19 cellular contexts compared by ENCODE assay signal in genomic region chr5:53291528-53291927, GRCh38.
DNase-seq lines count a peak whose midpoint lies in the region; ATAC-seq and TF ChIP-seq lines count a peak whose summit lies in the region.
"Had no signal": no experiment of that assay in that cellular context is flagged by ENCODE, and none has a peak within 500 bp of the region (broad histone marks: within the 10 kb centered on the region; RNA-seq: fewer than 3 reads in every experiment).

No MANE protein-coding gene starts in this region.

- no peaks in the 10 kb centered on the region for H3K27me3 ChIP-seq in IMR-90 (ENCODE audit: control insufficient read depth, insufficient read depth, low read length)
- no peaks in the 10 kb centered on the region for H3K27me3 ChIP-seq in mesenchymal stem cell (ENCODE audit: control insufficient read depth in 1 of 2, insufficient read depth in 1 of 2, low read length in 2 of 2)
- H3K27me3 ChIP-seq: BLaER1 treated with 17β-estradiol and CSF1 and Interleukin-3, amounts not matched to agents 10 nM and 100 nM had no signal

- no peak overlapping the region for H3K4me2 ChIP-seq in IMR-90 (ENCODE audit: low read depth, low read length)
- H3K4me2 ChIP-seq in mesenchymal stem cell (ENCODE audit: low read length, poor library complexity, severe bottlenecking) = no peak overlapping the region

- peaks cover 9% of the 10 kb centered on the region for H3K9me3 Mint-ChIP-seq in activated T-helper 17 cell treated with anti-CD3 and anti-CD28 coated beads, Interleukin-2, amount 50 U/mL, for 72 hours

- POLR2A ChIA-PET in IMR-90 (lab: Charles Lee; ENCODE audit: unreplicated experiment) = no interaction called here

- H2BK5ac ChIP-seq in IMR-90 (ENCODE audit: low read depth, low read length, poor library complexity, severe bottlenecking) (no peak overlapping the region), mesenchymal stem cell (ENCODE audit: low read depth, low read length, poor library complexity, severe bottlenecking) (no peak overlapping the region)

- peaks cover 4% of the 10 kb centered on the region; the same call in 1 of the 2 replicates for H3K9me3 ChIP-seq in IMR-90 (ENCODE audit: control insufficient read depth, insufficient read depth, low read length)
- peaks cover 7% of the 10 kb centered on the region for H3K9me3 ChIP-seq in mesenchymal stem cell (ENCODE audit: control insufficient read depth, low read length)
- H3K9me3 ChIP-seq: prostate gland had no signal

- no peak overlapping the region for H3K4me3 Mint-ChIP-seq in activated T-helper 17 cell treated with anti-CD3 and anti-CD28 coated beads, Interleukin-2, amount 50 U/mL, for 72 hours
- H3K4me3 Mint-ChIP-seq: activated CD4-positive, alpha-beta memory T cell treated with anti-CD3 and anti-CD28 coated beads, Interleukin-2, amount 10 ng/mL, durations not matched to agents 7 days and 5 days; activated T-helper 1 cell treated with anti-CD3 and anti-CD28 coated beads, Interleukin-12 subunit alpha, Interleukin-12 subunit beta, Interleukin-2, Interleukin-4 antibody, amounts not matched to agents 30 ng/mL and 10 ng/mL and 1 ng/mL, durations not matched to agents 14 hours and 24 hours and 36 hours; naive B cell had no signal

- H3K79me1 ChIP-seq in IMR-90 (ENCODE audit: low read depth in 1 of 2, low read length in 2 of 2) (no peaks in the 10 kb centered on the region), mesenchymal stem cell (replicated peaks; ENCODE audit: low read length, poor library complexity, severe bottlenecking) (no peaks in the 10 kb centered on the region)

- H3K36me3 Mint-ChIP-seq in activated T-helper 17 cell treated with anti-CD3 and anti-CD28 coated beads, Interleukin-2, amount 50 U/mL, for 72 hours (ENCODE audit: low read depth) = no peaks in the 10 kb centered on the region

- BruUV-seq in IMR-90 (replicated peaks; lab: Mats Ljungman, UMichigan) = no TSS peak

- H3K27me3 Mint-ChIP-seq in activated T-helper 17 cell treated with anti-CD3 and anti-CD28 coated beads, Interleukin-2, amount 50 U/mL, for 72 hours = peaks cover 11% of the 10 kb centered on the region
- H3K27me3 Mint-ChIP-seq: activated CD4-positive, alpha-beta memory T cell treated with anti-CD3 and anti-CD28 coated beads, Interleukin-2, amount 10 ng/mL, durations not matched to agents 7 days and 5 days had no signal

- dilution Hi-C loops in IMR-90 (cut with HindIII; ENCODE audit: low sequenced_read_pairs, unreplicated experiment) = no loop called here

- no peak overlapping the region for H2AK5ac ChIP-seq in IMR-90 (ENCODE audit: low read depth, low read length)
- H2AK5ac ChIP-seq in mesenchymal stem cell (ENCODE audit: low read length, severe bottlenecking) = no peak overlapping the region

- in situ Hi-C loops in IMR-90 (cut with MboI; ENCODE audit: low sequenced_read_pairs) = no loop called here

- H3K18ac ChIP-seq in IMR-90 (ENCODE audit: low read depth, low read length) (no peak overlapping the region), mesenchymal stem cell (ENCODE audit: low read depth in 1 of 2, low read length in 2 of 2) (no peak overlapping the region)

- H2BK15ac ChIP-seq in IMR-90 (ENCODE audit: low read depth, low read length) = no peak overlapping the region
- no peak overlapping the region for H2BK15ac ChIP-seq in mesenchymal stem cell (ENCODE audit: low read depth, poor library complexity, severe bottlenecking)

- no peaks in the 10 kb centered on the region for H3K4me1 Mint-ChIP-seq in activated T-helper 17 cell treated with anti-CD3 and anti-CD28 coated beads, Interleukin-2, amount 50 U/mL, for 72 hours
- H3K4me1 Mint-ChIP-seq: activated CD4-positive, alpha-beta memory T cell treated with anti-CD3 and anti-CD28 coated beads, Interleukin-2, amount 10 ng/mL, durations not matched to agents 7 days and 5 days; naive B cell had no signal

- H4K20me1 ChIP-seq in IMR-90 (ENCODE audit: insufficient read depth, low read length) = no peaks in the 10 kb centered on the region
- H4K20me1 ChIP-seq: BLaER1 treated with 17β-estradiol and CSF1 and Interleukin-3, amounts not matched to agents 10 nM and 100 nM had no signal

- H3K23ac ChIP-seq in IMR-90 (ENCODE audit: low read depth, low read length) (no peak overlapping the region), mesenchymal stem cell (ENCODE audit: low read length in 2 of 2) (no peak overlapping the region)

- no peaks in the 10 kb centered on the region for H3K4me1 ChIP-seq in IMR-90 (ENCODE audit: control insufficient read depth, insufficient read depth, low read length)
- H3K4me1 ChIP-seq in mesenchymal stem cell (ENCODE audit: control insufficient read depth, insufficient read depth, low read depth, low read length) = no peaks in the 10 kb centered on the region
- H3K4me1 ChIP-seq: prostate gland had no signal

- intact Hi-C loops in IMR-90 (cut with micrococcal nuclease) = no loop called here

- CTCF ChIA-PET in IMR-90 (lab: Yijun Ruan, JAX) = no interaction called here

- DNase-seq in IMR-90 = peak; percentile 41
- DNase-seq in SKM-1 (lab: John Stamatoyannopoulos, UW; ENCODE audit: unreplicated experiment) = peak; percentile 21
- peak; percentile 39 for DNase-seq in fibroblast of peridontal ligament (ENCODE audit: extremely low read depth)
- DNase-seq in mesenchymal stem cell = peak; percentile 10
- no peak for DNase-seq in hippocampal formation (lab: John Stamatoyannopoulos, UW)
- no peak for DNase-seq in NCI-H82 treated with DMSO at 0.1 percent for 48 hours (lab: John Stamatoyannopoulos, UW; ENCODE audit: unreplicated experiment)
- DNase-seq: activated CD4-positive, alpha-beta memory T cell treated with anti-CD3 and anti-CD28 coated beads, Interleukin-2, amount 10 ng/mL, durations not matched to agents 7 days and 5 days; amygdala; DND-41; naive B cell; NCI-H2029 treated with DMSO at 0.1 percent for 48 hours; NCI-H69 had no signal

- H3K9me1 ChIP-seq in IMR-90 (ENCODE audit: insufficient read depth, low read length) = no peaks in the 10 kb centered on the region

- H2BK120ac ChIP-seq in IMR-90 (ENCODE audit: low read depth, low read length) (no peak overlapping the region), mesenchymal stem cell (ENCODE audit: low read depth, low read length) (no peak overlapping the region)

- H3K14ac ChIP-seq in IMR-90 (replicated peaks; ENCODE audit: low read depth, low read length) (no peak overlapping the region), mesenchymal stem cell (ENCODE audit: low read length in 2 of 2) (no peak overlapping the region)

- H2BK12ac ChIP-seq in mesenchymal stem cell (ENCODE audit: low read length in 2 of 2) = no peak overlapping the region

- no peak overlapping the region for H3K4ac ChIP-seq in IMR-90 (ENCODE audit: low read depth, low read length)
- no peak overlapping the region for H3K4ac ChIP-seq in mesenchymal stem cell (ENCODE audit: low read depth in 1 of 2, low read length in 2 of 2)

- H3K27ac ChIP-seq in IMR-90 (ENCODE audit: insufficient read depth, low read length) (no peak overlapping the region), mesenchymal stem cell (ENCODE audit: low read length, poor library complexity, severe bottlenecking) (no peak overlapping the region)
- H3K27ac ChIP-seq: HL-60, prostate gland, thoracic aorta had no signal

- no peak overlapping the region for H3K4me3 ChIP-seq in IMR-90 (ENCODE audit: insufficient read depth, low read depth, low read length)
- H3K4me3 ChIP-seq in mesenchymal stem cell (ENCODE audit: insufficient read depth in 1 of 2, low read depth in 1 of 2, low read length in 2 of 2) = no peak overlapping the region
- H3K4me3 ChIP-seq: BLaER1 treated with 17β-estradiol and CSF1 and Interleukin-3, amounts not matched to agents 10 nM and 100 nM; prostate gland; thoracic aorta had no signal

- TF ChIP-seq CTCF in IMR-90 (conservative IDR thresholded peaks at IDR 0.05; ENCODE audit: low read depth, low read length) = no peak

- H2AFZ ChIP-seq in IMR-90 (replicated peaks; ENCODE audit: low read length, poor library complexity) (no peak overlapping the region), mesenchymal stem cell (ENCODE audit: low read depth, low read length) (no peak overlapping the region)

- no peak overlapping the region for H3K56ac ChIP-seq in IMR-90 (ENCODE audit: extremely low read depth, insufficient read depth, low read length)

- H4K8ac ChIP-seq in IMR-90 (ENCODE audit: low read depth in 2 of 2, low read length in 2 of 2) (no peak overlapping the region), mesenchymal stem cell (ENCODE audit: low read length) (no peak overlapping the region)

- H2BK20ac ChIP-seq in IMR-90 (ENCODE audit: low read depth, low read length) = no peak overlapping the region

- TF ChIP-seq POLR2A in IMR-90 (IDR thresholded peaks at IDR 0.05; ENCODE audit: low read depth, low read length) = no peak

- no peak overlapping the region for H3K27ac Mint-ChIP-seq in activated T-helper 17 cell treated with anti-CD3 and anti-CD28 coated beads, Interleukin-2, amount 50 U/mL, for 72 hours
- H3K27ac Mint-ChIP-seq: activated CD4-positive, alpha-beta memory T cell treated with anti-CD3 and anti-CD28 coated beads, Interleukin-2, amount 10 ng/mL, durations not matched to agents 7 days and 5 days; activated T-helper 1 cell treated with anti-CD3 and anti-CD28 coated beads, Interleukin-12 subunit alpha, Interleukin-12 subunit beta, Interleukin-2, Interleukin-4 antibody, amounts not matched to agents 30 ng/mL and 10 ng/mL and 1 ng/mL, durations not matched to agents 14 hours and 24 hours and 36 hours; naive B cell had no signal

- H4K91ac ChIP-seq in IMR-90 (ENCODE audit: insufficient read depth, low read depth, low read length) = no peak overlapping the region
- H4K91ac ChIP-seq in mesenchymal stem cell (ENCODE audit: low read length) = no peak overlapping the region

- H3K9ac ChIP-seq in IMR-90 (ENCODE audit: low read depth, low read length) (no peak overlapping the region), mesenchymal stem cell (ENCODE audit: low read length) (peak overlapping the region; percentile 11)

- no peaks in the 10 kb centered on the region for H3K36me3 ChIP-seq in IMR-90 (ENCODE audit: control insufficient read depth, insufficient read depth, low read length)
- no peaks in the 10 kb centered on the region for H3K36me3 ChIP-seq in mesenchymal stem cell (ENCODE audit: control insufficient read depth in 1 of 2, insufficient read depth in 2 of 2, low read depth in 1 of 2, low read length in 2 of 2)
- H3K36me3 ChIP-seq: BLaER1 treated with 17β-estradiol and CSF1 and Interleukin-3, amounts not matched to agents 10 nM and 100 nM; prostate gland; thoracic aorta had no signal

- ATAC-seq in IMR-90 (ENCODE audit: low read depth) (peak; percentile 14), HG03442 (IDR thresholded peaks at IDR 0.05; ENCODE audit: unreplicated experiment) (no peak)
- no peak for ATAC-seq in activated T-helper 17 cell treated with anti-CD3 and anti-CD28 coated beads, Interleukin-2, amount 50 U/mL, for 72 hours (replicated peaks)

- TF ChIP-seq RAD21 in IMR-90 (IDR thresholded peaks at IDR 0.05; ENCODE audit: low read length) = no peak

- no peak overlapping the region for H2AK9ac ChIP-seq in IMR-90 (replicated peaks; ENCODE audit: low read depth, low read length, poor library complexity)

- no peak overlapping the region for H4K5ac ChIP-seq in IMR-90 (ENCODE audit: low read depth, low read length)

Comparison
In these comparisons a context has a peak if more than half of its experiments do, and no peak if none do; other contexts are left out.
1. DNase-seq: peak in IMR-90 (single experiment), SKM-1 (single experiment), fibroblast of peridontal ligament (single experiment) and mesenchymal stem cell (single experiment); none in hippocampal formation (0 of 2) and NCI-H82 treated with DMSO at 0.1 percent for 48 hours (single experiment).